1 cellular context compared by ENCODE assay signal in genomic region chr15:65421360-65422215, GRCh38.
TF ChIP-seq lines count a peak whose summit lies in the region.

No MANE protein-coding gene starts in this region.

TF ChIP-seq in HepG2, 621 proteins besides CTCF, POLR2A, EP300 and RAD21 (continued from another document and continues in another):
- 0 out of 2 replicates have a peak, but pooled peaks have one; percentile 24 for TF ChIP-seq PAXIP1 (CRISPR knock-in tag; conservative IDR thresholded peaks at IDR 0.05)
- no peak for TF ChIP-seq ZBTB8A (CRISPR knock-in tag; IDR thresholded peaks at IDR 0.05; ENCODE audit: borderline replicate concordance, low read depth)
- no peak for TF ChIP-seq SRY (CRISPR knock-in tag; IDR thresholded peaks at IDR 0.05)
- no peak for TF ChIP-seq MIER3 (CRISPR knock-in tag; IDR thresholded peaks at IDR 0.05; ENCODE audit: borderline replicate concordance)
- no peak for TF ChIP-seq ARID5B (CRISPR knock-in tag; IDR thresholded peaks at IDR 0.05)
- 0 out of 4 replicates have a peak, but pooled peaks of 1 of the 2 experiments have one; percentile 36 for TF ChIP-seq HMGXB4 (CRISPR knock-in tag; IDR thresholded peaks at IDR 0.05; ENCODE audit: borderline replicate concordance in 1 of 2, low read depth in 1 of 2)
- TF ChIP-seq CREB3 (CRISPR knock-in tag; IDR thresholded peaks at IDR 0.05), result no peak
- peak; percentile 56; the same call in 1 of the 2 replicates for TF ChIP-seq ZNF770 (CRISPR knock-in tag; IDR thresholded peaks at IDR 0.05)
- TF ChIP-seq TFE3 (CRISPR knock-in tag; IDR thresholded peaks at IDR 0.05), result no peak
- TF ChIP-seq ZNF687 (CRISPR knock-in tag; IDR thresholded peaks at IDR 0.05), result peak; percentile 26
- no peak for TF ChIP-seq KLF13 (CRISPR knock-in tag; IDR thresholded peaks at IDR 0.05)
- TF ChIP-seq NCOA5 (CRISPR knock-in tag; IDR thresholded peaks at IDR 0.05), result no peak
- TF ChIP-seq ZNF839 (CRISPR knock-in tag; IDR thresholded peaks at IDR 0.05; ENCODE audit: borderline replicate concordance), result no peak
- no peak for TF ChIP-seq NCOA1 (CRISPR knock-in tag; IDR thresholded peaks at IDR 0.05)
- 0 out of 2 replicates have a peak, but pooled peaks have one; percentile 38 for TF ChIP-seq FOXC1 (CRISPR knock-in tag; IDR thresholded peaks at IDR 0.05; ENCODE audit: borderline replicate concordance)
- TF ChIP-seq ZBTB14 (CRISPR knock-in tag; IDR thresholded peaks at IDR 0.05), result no peak
- TF ChIP-seq DMAP1 (CRISPR knock-in tag; IDR thresholded peaks at IDR 0.05), result peak; percentile 7; the same call in 1 of the 2 replicates
- TF ChIP-seq TSC22D2 (CRISPR knock-in tag; IDR thresholded peaks at IDR 0.05; ENCODE audit: borderline replicate concordance), result no peak
- TF ChIP-seq MXD1 (CRISPR knock-in tag; IDR thresholded peaks at IDR 0.05), result 0 out of 2 replicates have a peak, but pooled peaks have one; percentile 10
- 0 out of 2 replicates have a peak, but pooled peaks have one; percentile 2 for TF ChIP-seq EED (CRISPR knock-in tag; IDR thresholded peaks at IDR 0.05)
- no peak for TF ChIP-seq PPARG (CRISPR knock-in tag; conservative IDR thresholded peaks at IDR 0.05)
- no peak for TF ChIP-seq RELA (CRISPR knock-in tag; IDR thresholded peaks at IDR 0.05)
- no peak for TF ChIP-seq ZNF878 (CRISPR knock-in tag; IDR thresholded peaks at IDR 0.05)
- no peak for TF ChIP-seq ZNF816 (CRISPR knock-in tag; IDR thresholded peaks at IDR 0.05; ENCODE audit: borderline replicate concordance)
- no peak for TF ChIP-seq TERF1 (CRISPR knock-in tag; IDR thresholded peaks at IDR 0.05)
- TF ChIP-seq SRSF4 (IDR thresholded peaks at IDR 0.05; ENCODE audit: low read depth, low read length, poor library complexity, severe bottlenecking), result no peak
- no peak for TF ChIP-seq ZNF33A (CRISPR knock-in tag; IDR thresholded peaks at IDR 0.05; ENCODE audit: borderline replicate concordance)
- TF ChIP-seq ELK4 (CRISPR knock-in tag; IDR thresholded peaks at IDR 0.05; ENCODE audit: borderline replicate concordance), result no peak
- no peak for TF ChIP-seq ATF7 (IDR thresholded peaks at IDR 0.05)
- 0 out of 2 replicates have a peak, but pooled peaks have one; percentile 13 for TF ChIP-seq ATF7 (CRISPR knock-in tag; IDR thresholded peaks at IDR 0.05)
- no peak for TF ChIP-seq ZMYM3 (CRISPR knock-in tag; IDR thresholded peaks at IDR 0.05)
- no peak for TF ChIP-seq HNF4G (IDR thresholded peaks at IDR 0.05; ENCODE audit: borderline replicate concordance, low read depth, low read length)
- TF ChIP-seq HNF4G (CRISPR knock-in tag; IDR thresholded peaks at IDR 0.05; ENCODE audit: borderline replicate concordance, low read depth), result no peak
- TF ChIP-seq TCF7L2 (IDR thresholded peaks at IDR 0.05; ENCODE audit: low read depth, low read length), result no peak
